Comparison of ENCODE assay signal across 1 cellular context in the genomic region with DNA sequence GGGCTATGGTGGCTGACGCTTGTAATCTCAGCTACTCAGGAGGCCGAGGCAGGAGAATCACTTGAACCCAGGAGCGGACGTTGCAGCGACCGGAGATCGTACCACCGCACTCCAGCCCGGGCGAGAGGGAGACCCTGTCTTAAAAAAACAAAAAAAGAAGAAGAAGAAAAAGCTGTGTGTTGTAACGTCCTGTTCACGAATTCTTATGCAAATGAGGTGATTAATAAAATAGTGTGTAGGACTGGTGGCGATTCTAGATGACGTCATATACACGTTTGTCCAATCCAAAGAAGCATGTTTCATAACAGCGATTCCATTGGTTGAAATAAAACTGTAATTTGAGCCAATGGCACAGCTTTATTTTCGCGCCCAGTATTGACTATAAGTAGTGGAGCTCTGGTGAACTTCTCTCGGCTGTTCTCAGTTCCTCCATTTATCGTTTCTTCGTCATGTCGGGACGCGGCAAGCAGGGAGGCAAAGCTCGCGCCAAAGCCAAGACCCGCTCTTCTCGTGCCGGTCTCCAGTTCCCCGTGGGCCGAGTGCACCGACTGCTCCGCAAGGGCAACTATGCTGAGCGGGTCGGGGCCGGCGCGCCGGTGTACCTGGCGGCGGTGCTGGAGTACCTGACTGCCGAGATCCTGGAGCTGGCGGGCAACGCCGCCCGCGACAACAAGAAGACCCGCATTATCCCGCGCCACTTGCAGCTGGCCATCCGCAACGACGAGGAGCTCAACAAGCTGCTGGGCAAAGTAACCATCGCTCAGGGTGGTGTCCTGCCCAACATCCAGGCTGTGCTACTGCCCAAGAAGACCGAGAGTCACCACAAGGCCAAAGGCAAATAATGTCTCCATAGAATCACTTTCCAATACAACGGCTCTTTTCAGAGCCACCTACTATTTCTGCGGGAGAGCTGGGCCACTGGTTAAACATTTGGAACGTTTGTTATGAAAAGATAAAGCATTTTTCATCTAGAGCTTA.
TF ChIP-seq lines count a peak whose summit lies in the region.

No MANE protein-coding gene starts in this region.

TF ChIP-seq in K562, 482 proteins besides CTCF, POLR2A, EP300 and RAD21 (continued from another document and continues in another):
- TF ChIP-seq, protein P1, sequence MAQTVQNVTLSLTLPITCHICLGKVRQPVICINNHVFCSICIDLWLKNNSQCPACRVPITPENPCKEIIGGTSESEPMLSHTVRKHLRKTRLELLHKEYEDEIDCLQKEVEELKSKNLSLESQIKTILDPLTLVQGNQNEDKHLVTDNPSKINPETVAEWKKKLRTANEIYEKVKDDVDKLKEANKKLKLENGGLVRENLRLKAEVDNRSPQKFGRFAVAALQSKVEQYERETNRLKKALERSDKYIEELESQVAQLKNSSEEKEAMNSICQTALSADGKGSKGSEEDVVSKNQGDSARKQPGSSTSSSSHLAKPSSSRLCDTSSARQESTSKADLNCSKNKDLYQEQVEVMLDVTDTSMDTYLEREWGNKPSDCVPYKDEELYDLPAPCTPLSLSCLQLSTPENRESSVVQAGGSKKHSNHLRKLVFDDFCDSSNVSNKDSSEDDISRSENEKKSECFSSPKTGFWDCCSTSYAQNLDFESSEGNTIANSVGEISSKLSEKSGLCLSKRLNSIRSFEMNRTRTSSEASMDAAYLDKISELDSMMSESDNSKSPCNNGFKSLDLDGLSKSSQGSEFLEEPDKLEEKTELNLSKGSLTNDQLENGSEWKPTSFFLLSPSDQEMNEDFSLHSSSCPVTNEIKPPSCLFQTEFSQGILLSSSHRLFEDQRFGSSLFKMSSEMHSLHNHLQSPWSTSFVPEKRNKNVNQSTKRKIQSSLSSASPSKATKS (CRISPR knock-in tag; IDR thresholded peaks at IDR 0.05) = no peak
- no peak for TF ChIP-seq STAG1 (CRISPR knock-in tag; IDR thresholded peaks at IDR 0.05; ENCODE audit: borderline replicate concordance)
- no peak for TF ChIP-seq NFXL1 (CRISPR knock-in tag; IDR thresholded peaks at IDR 0.05)
- no peak for TF ChIP-seq NCOA4 (IDR thresholded peaks at IDR 0.05; ENCODE audit: partially characterized antibody)
- no peak for TF ChIP-seq HMG20A (CRISPR knock-in tag; conservative IDR thresholded peaks at IDR 0.05)
- 0 out of 2 replicates have a peak, but pooled peaks have one; percentile 7 for TF ChIP-seq OTX1 (CRISPR knock-in tag; IDR thresholded peaks at IDR 0.05)
- TF ChIP-seq DEAF1 (CRISPR knock-in tag; IDR thresholded peaks at IDR 0.05) = no peak
- peak in 1 of 2 experiments; percentile 69; a peak in 1 of 4 replicates for TF ChIP-seq KDM4B (IDR thresholded peaks at IDR 0.05; ENCODE audit: borderline replicate concordance in 2 of 2, low read depth in 1 of 2)
- TF ChIP-seq NCOA1 (IDR thresholded peaks at IDR 0.05; ENCODE audit: low read depth) = no peak
- TF ChIP-seq EGR1 (conservative IDR thresholded peaks at IDR 0.05) = no peak
- no peak for TF ChIP-seq KLF16 (IDR thresholded peaks at IDR 0.05)
- peak; percentile 59 for TF ChIP-seq GTF2E2 (tag; IDR thresholded peaks at IDR 0.05)
- TF ChIP-seq NFE2L1 (tag; IDR thresholded peaks at IDR 0.05; ENCODE audit: borderline replicate concordance, low read depth) = no peak
- peak; percentile 42; the same call in 1 of the 2 replicates for TF ChIP-seq GABPB1 (CRISPR knock-in tag; IDR thresholded peaks at IDR 0.05)
- TF ChIP-seq HNRNPH1 (optimal IDR thresholded peaks at IDR 0.05; ENCODE audit: low read depth, low read length) = no peak
- no peak; a peak in 1 of 4 replicates for TF ChIP-seq CSDE1 (IDR thresholded peaks at IDR 0.05)
- TF ChIP-seq ZNF551 (CRISPR knock-in tag; IDR thresholded peaks at IDR 0.05) = no peak
- TF ChIP-seq NR4A1 (CRISPR knock-in tag; IDR thresholded peaks at IDR 0.05) = no peak
- no peak for TF ChIP-seq NR4A1 (tag; IDR thresholded peaks at IDR 0.05)
- TF ChIP-seq TBP (optimal IDR thresholded peaks at IDR 0.05; ENCODE audit: low read depth, low read length) = peak; percentile 98
- no peak for TF ChIP-seq TCF7L2 (IDR thresholded peaks at IDR 0.05; ENCODE audit: low read depth, low read length)
- TF ChIP-seq RBFOX2 (IDR thresholded peaks at IDR 0.05; ENCODE audit: low read depth, low read length) = peak; percentile 95
- peak; percentile 90 for TF ChIP-seq CREM (IDR thresholded peaks at IDR 0.05; ENCODE audit: low read depth)
- peak; percentile 17; the same call in 1 of the 2 replicates for TF ChIP-seq XRCC5 (IDR thresholded peaks at IDR 0.05; ENCODE audit: low read depth, low read length)
- TF ChIP-seq KAT7 (CRISPR knock-in tag; IDR thresholded peaks at IDR 0.05; ENCODE audit: borderline replicate concordance) = peak; percentile 70; the same call in 1 of the 2 replicates
- TF ChIP-seq SNIP1 (IDR thresholded peaks at IDR 0.05; ENCODE audit: low read depth) = no peak
- no peak for TF ChIP-seq ZNF655 (CRISPR knock-in tag; IDR thresholded peaks at IDR 0.05)
- no peak for TF ChIP-seq PHTF2 (CRISPR knock-in tag; IDR thresholded peaks at IDR 0.05)
- no peak for TF ChIP-seq MTF1 (CRISPR knock-in tag; IDR thresholded peaks at IDR 0.05; ENCODE audit: borderline replicate concordance)
- no peak for TF ChIP-seq RCOR1 (IDR thresholded peaks at IDR 0.05; ENCODE audit: borderline replicate concordance in 1 of 2, low read depth in 2 of 2, low read length in 2 of 2)
- TF ChIP-seq FOXA3 (CRISPR knock-in tag; conservative IDR thresholded peaks at IDR 0.05 in 1 of 2, IDR thresholded peaks at IDR 0.05 in 1 of 2) = no peak
- 0 out of 2 replicates have a peak, but pooled peaks have one; percentile 32 for TF ChIP-seq NBN (IDR thresholded peaks at IDR 0.05; ENCODE audit: low read depth)
- TF ChIP-seq ZNF354B (CRISPR knock-in tag; IDR thresholded peaks at IDR 0.05) = no peak
- no peak for TF ChIP-seq MECOM (CRISPR knock-in tag; IDR thresholded peaks at IDR 0.05)
- no peak for TF ChIP-seq NR0B1 (IDR thresholded peaks at IDR 0.05; ENCODE audit: partially characterized antibody)
- TF ChIP-seq, protein P2, sequence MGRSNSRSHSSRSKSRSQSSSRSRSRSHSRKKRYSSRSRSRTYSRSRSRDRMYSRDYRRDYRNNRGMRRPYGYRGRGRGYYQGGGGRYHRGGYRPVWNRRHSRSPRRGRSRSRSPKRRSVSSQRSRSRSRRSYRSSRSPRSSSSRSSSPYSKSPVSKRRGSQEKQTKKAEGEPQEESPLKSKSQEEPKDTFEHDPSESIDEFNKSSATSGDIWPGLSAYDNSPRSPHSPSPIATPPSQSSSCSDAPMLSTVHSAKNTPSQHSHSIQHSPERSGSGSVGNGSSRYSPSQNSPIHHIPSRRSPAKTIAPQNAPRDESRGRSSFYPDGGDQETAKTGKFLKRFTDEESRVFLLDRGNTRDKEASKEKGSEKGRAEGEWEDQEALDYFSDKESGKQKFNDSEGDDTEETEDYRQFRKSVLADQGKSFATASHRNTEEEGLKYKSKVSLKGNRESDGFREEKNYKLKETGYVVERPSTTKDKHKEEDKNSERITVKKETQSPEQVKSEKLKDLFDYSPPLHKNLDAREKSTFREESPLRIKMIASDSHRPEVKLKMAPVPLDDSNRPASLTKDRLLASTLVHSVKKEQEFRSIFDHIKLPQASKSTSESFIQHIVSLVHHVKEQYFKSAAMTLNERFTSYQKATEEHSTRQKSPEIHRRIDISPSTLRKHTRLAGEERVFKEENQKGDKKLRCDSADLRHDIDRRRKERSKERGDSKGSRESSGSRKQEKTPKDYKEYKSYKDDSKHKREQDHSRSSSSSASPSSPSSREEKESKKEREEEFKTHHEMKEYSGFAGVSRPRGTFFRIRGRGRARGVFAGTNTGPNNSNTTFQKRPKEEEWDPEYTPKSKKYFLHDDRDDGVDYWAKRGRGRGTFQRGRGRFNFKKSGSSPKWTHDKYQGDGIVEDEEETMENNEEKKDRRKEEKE (IDR thresholded peaks at IDR 0.05; ENCODE audit: borderline replicate concordance in 1 of 2, control insufficient read depth in 1 of 2, low read depth in 2 of 2, low read length in 1 of 2) = peak in 1 of 2 experiments; percentile 54; a peak in 1 of 4 replicates
- no peak for TF ChIP-seq NCOA2 (IDR thresholded peaks at IDR 0.05; ENCODE audit: partially characterized antibody in 2 of 2)
- no peak for TF ChIP-seq PCBP2 (IDR thresholded peaks at IDR 0.05; ENCODE audit: low read depth, low read length, poor library complexity, severe bottlenecking)
- TF ChIP-seq CBFA2T2 (conservative IDR thresholded peaks at IDR 0.05) = no peak
- no peak for TF ChIP-seq ZNF586 (CRISPR knock-in tag; conservative IDR thresholded peaks at IDR 0.05)
- no peak for TF ChIP-seq ETV1 (tag; conservative IDR thresholded peaks at IDR 0.05; ENCODE audit: low read depth)
- no peak for TF ChIP-seq COPS2 (conservative IDR thresholded peaks at IDR 0.05)
- TF ChIP-seq CBX5 (IDR thresholded peaks at IDR 0.05; ENCODE audit: borderline replicate concordance, low read depth) = no peak
- TF ChIP-seq, protein P3, sequence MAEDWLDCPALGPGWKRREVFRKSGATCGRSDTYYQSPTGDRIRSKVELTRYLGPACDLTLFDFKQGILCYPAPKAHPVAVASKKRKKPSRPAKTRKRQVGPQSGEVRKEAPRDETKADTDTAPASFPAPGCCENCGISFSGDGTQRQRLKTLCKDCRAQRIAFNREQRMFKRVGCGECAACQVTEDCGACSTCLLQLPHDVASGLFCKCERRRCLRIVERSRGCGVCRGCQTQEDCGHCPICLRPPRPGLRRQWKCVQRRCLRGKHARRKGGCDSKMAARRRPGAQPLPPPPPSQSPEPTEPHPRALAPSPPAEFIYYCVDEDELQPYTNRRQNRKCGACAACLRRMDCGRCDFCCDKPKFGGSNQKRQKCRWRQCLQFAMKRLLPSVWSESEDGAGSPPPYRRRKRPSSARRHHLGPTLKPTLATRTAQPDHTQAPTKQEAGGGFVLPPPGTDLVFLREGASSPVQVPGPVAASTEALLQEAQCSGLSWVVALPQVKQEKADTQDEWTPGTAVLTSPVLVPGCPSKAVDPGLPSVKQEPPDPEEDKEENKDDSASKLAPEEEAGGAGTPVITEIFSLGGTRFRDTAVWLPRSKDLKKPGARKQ (CRISPR knock-in tag; IDR thresholded peaks at IDR 0.05) = no peak
- no peak for TF ChIP-seq KDM1A (IDR thresholded peaks at IDR 0.05)
- no peak for TF ChIP-seq ZNF3 (CRISPR knock-in tag; IDR thresholded peaks at IDR 0.05)
- no peak for TF ChIP-seq ELF4 (CRISPR knock-in tag; IDR thresholded peaks at IDR 0.05)
- peak; percentile 69; the same call in 1 of the 2 replicates for TF ChIP-seq THAP12 (CRISPR knock-in tag; IDR thresholded peaks at IDR 0.05)
- no peak; the same call in 1 of the 2 replicates for TF ChIP-seq MYC (IDR thresholded peaks at IDR 0.05; ENCODE audit: low read depth, low read length)
- TF ChIP-seq MYC (CRISPR knock-in tag; IDR thresholded peaks at IDR 0.05; ENCODE audit: borderline replicate concordance, low read depth) = no peak
- no peak for TF ChIP-seq THRB (CRISPR knock-in tag; conservative IDR thresholded peaks at IDR 0.05)
